Comparison of ENCODE assay signal across 7 cellular contexts in genomic region chr4:64326507-64326906, GRCh38.
"Had no signal": no experiment of that assay in that cellular context is flagged by ENCODE, and none has a peak within 500 bp of the region (broad histone marks: within the 10 kb centered on the region; RNA-seq: fewer than 3 reads in every experiment).

No MANE protein-coding gene starts in this region.

- DNase-seq: H7, HFFc6 had no signal

- H3K4me3 ChIP-seq: GM23338, HAP-1 had no signal

- H3K9me3 ChIP-seq: HAP-1 had no signal

- H3K27ac ChIP-seq: HL-60 had no signal

- H3K4me1 ChIP-seq: HAP-1 had no signal

- ATAC-seq: GM23338, HCT116, HepG2 had no signal

- H3K36me3 ChIP-seq: HAP-1 had no signal
